Comparison of ENCODE assay signal across 8 cellular contexts in genomic region chr11:59144579-59145345, GRCh38.
A peak's percentile ranks its signal among the peaks of the same experiment; 100 is the strongest.
DNase-seq lines count a peak whose midpoint lies in the region; ATAC-seq, FAIRE-seq and TF ChIP-seq lines count a peak whose summit lies in the region.

No MANE protein-coding gene starts in this region.

- TF ChIP-seq CTCF in WI38 (IDR thresholded peaks at IDR 0.05; ENCODE audit: low read depth, low read length), result 0 out of 2 replicates have a peak, but pooled peaks have one; percentile 8
- no peak for TF ChIP-seq CTCF in cardiac fibroblast (IDR thresholded peaks at IDR 0.05; ENCODE audit: low read depth, low read length)

- H3K4me3 ChIP-seq in WI38 (ENCODE audit: low read depth, low read length), result peak overlapping the region; percentile 96
- peak overlapping the region; percentile 59 to 96 for H3K4me3 ChIP-seq in cardiac fibroblast (replicated peaks in 1 of 2; ENCODE audit: low read depth in 2 of 2, low read length in 2 of 2)

- peak; percentile 90 for FAIRE-seq in GM18507 (lab: Jason Lieb, UNC)

- peak; percentile 63 for DNase-seq in GM18507 (ENCODE audit: extremely low spot score, insufficient read length, low read depth)
- DNase-seq in NCI-H187 treated with DMSO at 0.1 percent for 48 hours (lab: John Stamatoyannopoulos, UW), result peak; percentile 81
- DNase-seq in cardiac fibroblast (ENCODE audit: low read depth in 2 of 2), result peak; percentile 83 to 84
- DNase-seq in inferior parietal cortex (ENCODE audit: extremely low spot score), result peak; percentile 77
- DNase-seq in stimulated activated CD4-positive, alpha-beta T cell treated with anti-CD3 and anti-CD28 coated beads, Interleukin-12 subunit alpha, Interleukin-12 subunit beta, amount 100 ng/mL, for 24 hours (ENCODE audit: low read depth in 2 of 2), result peak; percentile 43 to 70
- no peak for DNase-seq in SHP77 treated with DMSO at 0.1 percent for 48 hours (lab: John Stamatoyannopoulos, UW)

- ATAC-seq in HG02970 (IDR thresholded peaks at IDR 0.05; ENCODE audit: low FRiP score, unreplicated experiment), result peak; percentile 53
